Comparison of ENCODE assay signal across 8 cellular contexts in genomic region chr1:26799479-26800133, GRCh38. TPM values are rescaled to one million over a fixed set of nuclear protein-coding genes. Genes with fewer than 3 reads are reported as not detected.
DNase-seq lines count a peak whose midpoint lies in the region; ATAC-seq and TF ChIP-seq lines count a peak whose summit lies in the region.

No MANE protein-coding gene starts in this region.

- DNase-seq in ACHN (peak; percentile 49), IMR-90 (peak; percentile 81), glomerular visceral epithelial cell (ENCODE audit: extremely low spot score) (peak; percentile 51), psoas muscle (peak; percentile 66 to 83), amniotic stem cell (lab: John Stamatoyannopoulos, UW) (no peak), NCI-H146 treated with DMSO at 0.1 percent for 48 hours (lab: John Stamatoyannopoulos, UW; ENCODE audit: unreplicated experiment) (no peak)
- no peak for DNase-seq in activated T-helper 1 cell treated with anti-CD3 and anti-CD28 coated beads, Interleukin-12 subunit alpha, Interleukin-12 subunit beta, Interleukin-2, Interleukin-4 antibody, amounts not matched to agents 30 ng/mL and 10 ng/mL and 1 ng/mL, durations not matched to agents 14 hours and 24 hours and 36 hours (ENCODE audit: low spot score)

- no peak for TF ChIP-seq POLR2A in IMR-90 (IDR thresholded peaks at IDR 0.05; ENCODE audit: low read depth, low read length)

- H3K9me3 Mint-ChIP-seq in activated T-helper 1 cell treated with anti-CD3 and anti-CD28 coated beads, Interleukin-12 subunit alpha, Interleukin-12 subunit beta, Interleukin-2, Interleukin-4 antibody, amounts not matched to agents 30 ng/mL and 10 ng/mL and 1 ng/mL, durations not matched to agents 14 hours and 24 hours and 36 hours = no peaks in the 10 kb centered on the region

- 0 out of 2 replicates have a peak overlapping the region, but pooled peaks have one; percentile 12 for H4K91ac ChIP-seq in IMR-90 (ENCODE audit: insufficient read depth, low read depth, low read length)

- H2BK120ac ChIP-seq in IMR-90 (ENCODE audit: low read depth, low read length) = peak overlapping the region; percentile 43; the same call in 1 of the 2 replicates

- H2BK20ac ChIP-seq in IMR-90 (ENCODE audit: low read depth, low read length) = peak overlapping the region; percentile 20; the same call in 1 of the 2 replicates

- H2BK15ac ChIP-seq in IMR-90 (ENCODE audit: low read depth, low read length) = peak overlapping the region; percentile 37; the same call in 1 of the 3 replicates

- in situ Hi-C loops in ACHN (cut with HindIII; ENCODE audit: low pct_ligation_motif_present, low pct_unique_long_range_greater_than_20kb, low sequenced_read_pairs) = no loop called here
- in situ Hi-C loops in IMR-90 (cut with MboI; ENCODE audit: low sequenced_read_pairs) = loop anchor here (5.0 kb wide), 1 partner anchor 192 kb away; no protein-coding TSS in a partner anchor

- peak overlapping the region; percentile 55 for H3K4me3 Mint-ChIP-seq in activated T-helper 1 cell treated with anti-CD3 and anti-CD28 coated beads, Interleukin-12 subunit alpha, Interleukin-12 subunit beta, Interleukin-2, Interleukin-4 antibody, amounts not matched to agents 30 ng/mL and 10 ng/mL and 1 ng/mL, durations not matched to agents 14 hours and 24 hours and 36 hours

- H3K27ac ChIP-seq in IMR-90 (ENCODE audit: insufficient read depth, low read length) (peak overlapping the region; percentile 53), psoas muscle (peak overlapping the region; percentile 79)

- TF ChIP-seq RAD21 in IMR-90 (IDR thresholded peaks at IDR 0.05; ENCODE audit: low read length) = no peak

- peaks cover 0 to 8% of the 10 kb centered on the region in 2 experiments; a peak in 1 of 4 replicates for H3K79me1 ChIP-seq in IMR-90 (ENCODE audit: low read depth in 1 of 2, low read length in 2 of 2)

- peak; percentile 85 for ATAC-seq in IMR-90 (ENCODE audit: low read depth)
- peak; percentile 88 to 91 (median 90) for ATAC-seq in psoas muscle
- no peak for ATAC-seq in HG03469 (IDR thresholded peaks at IDR 0.05; ENCODE audit: unreplicated experiment)

- peak overlapping the region; percentile 79 for H3K27ac Mint-ChIP-seq in activated T-helper 1 cell treated with anti-CD3 and anti-CD28 coated beads, Interleukin-12 subunit alpha, Interleukin-12 subunit beta, Interleukin-2, Interleukin-4 antibody, amounts not matched to agents 30 ng/mL and 10 ng/mL and 1 ng/mL, durations not matched to agents 14 hours and 24 hours and 36 hours

- H3K23ac ChIP-seq in IMR-90 (ENCODE audit: low read depth, low read length) = peak overlapping the region; percentile 41; the same call in 1 of the 2 replicates

- H3K27me3 Mint-ChIP-seq in activated T-helper 1 cell treated with anti-CD3 and anti-CD28 coated beads, Interleukin-12 subunit alpha, Interleukin-12 subunit beta, Interleukin-2, Interleukin-4 antibody, amounts not matched to agents 30 ng/mL and 10 ng/mL and 1 ng/mL, durations not matched to agents 14 hours and 24 hours and 36 hours (ENCODE audit: insufficient read depth) = no peaks in the 10 kb centered on the region

- H3K4me1 Mint-ChIP-seq in activated T-helper 1 cell treated with anti-CD3 and anti-CD28 coated beads, Interleukin-12 subunit alpha, Interleukin-12 subunit beta, Interleukin-2, Interleukin-4 antibody, amounts not matched to agents 30 ng/mL and 10 ng/mL and 1 ng/mL, durations not matched to agents 14 hours and 24 hours and 36 hours (ENCODE audit: low read depth) = peaks cover 53% of the 10 kb centered on the region

- peak overlapping the region; percentile 68 for H2AFZ ChIP-seq in IMR-90 (replicated peaks; ENCODE audit: low read length, poor library complexity)

- H3K4ac ChIP-seq in IMR-90 (ENCODE audit: low read depth, low read length) = peak overlapping the region; percentile 75

- H3K9ac ChIP-seq in IMR-90 (ENCODE audit: low read depth, low read length) = no peak overlapping the region

- CTCF ChIA-PET in IMR-90 (lab: Yijun Ruan, JAX) = interaction anchor here (0.6 to 1.4 kb wide), 5 partner anchors 9 to 189 kb away, joined by 3 to 7 read pairs (median 6); no protein-coding TSS in a partner anchor

- H3K36me3 ChIP-seq in IMR-90 (ENCODE audit: control insufficient read depth, insufficient read depth, low read length) (peaks cover 4% of the 10 kb centered on the region; the same call in 1 of the 2 replicates), psoas muscle (ENCODE audit: insufficient read depth in 1 of 2, low read depth in 1 of 2) (peaks cover 0 to 14% of the 10 kb centered on the region in 2 donors)

- no peak overlapping the region for H3K4me3 ChIP-seq in IMR-90 (ENCODE audit: insufficient read depth, low read depth, low read length)
- peak overlapping the region; percentile 22 for H3K4me3 ChIP-seq in psoas muscle

- POLR2A ChIA-PET in IMR-90 (lab: Charles Lee; ENCODE audit: unreplicated experiment) = interaction anchor here (0.8 to 0.9 kb wide), 3 partner anchors 9 to 31 kb away, joined by 3 read pairs; partner anchors contain the start of gene PIGV

- peaks cover 28% of the 10 kb centered on the region for H3K36me3 Mint-ChIP-seq in activated T-helper 1 cell treated with anti-CD3 and anti-CD28 coated beads, Interleukin-12 subunit alpha, Interleukin-12 subunit beta, Interleukin-2, Interleukin-4 antibody, amounts not matched to agents 30 ng/mL and 10 ng/mL and 1 ng/mL, durations not matched to agents 14 hours and 24 hours and 36 hours (ENCODE audit: low read depth)

- peaks cover 12% of the 10 kb centered on the region for H3K9me1 ChIP-seq in IMR-90 (ENCODE audit: insufficient read depth, low read length)

- H3K27me3 ChIP-seq in IMR-90 (ENCODE audit: control insufficient read depth, insufficient read depth, low read length) = no peaks in the 10 kb centered on the region
- H3K27me3 ChIP-seq in psoas muscle (ENCODE audit: insufficient read depth in 3 of 3, low read length in 2 of 3) = no peaks in the 10 kb centered on the region

- H3K4me2 ChIP-seq in IMR-90 (ENCODE audit: low read depth, low read length) = peak overlapping the region; percentile 86

- no peak overlapping the region for H3K56ac ChIP-seq in IMR-90 (ENCODE audit: extremely low read depth, insufficient read depth, low read length)

- intact Hi-C loops in IMR-90 (cut with micrococcal nuclease) (no loop called here), psoas muscle (cut with DNase I) (loop anchor here in 1 of 2 donors (10.0 kb wide), 1 partner anchor 305 kb away; no protein-coding TSS in a partner anchor)
- intact Hi-C loops in activated T-helper 1 cell treated with anti-CD3 and anti-CD28 coated beads, Interleukin-12 subunit alpha, Interleukin-12 subunit beta, Interleukin-2, Interleukin-4 antibody, amounts not matched to agents 30 ng/mL and 10 ng/mL and 1 ng/mL, durations not matched to agents 14 hours and 24 hours and 36 hours (cut with micrococcal nuclease) = loop anchor here (1.0 to 2.0 kb wide), 2 partner anchors 9 to 79 kb away; no protein-coding TSS in a partner anchor

- no peak overlapping the region for H4K5ac ChIP-seq in IMR-90 (ENCODE audit: low read depth, low read length)

- dilution Hi-C loops in IMR-90 (cut with HindIII; ENCODE audit: low sequenced_read_pairs, unreplicated experiment) = loop anchor here (25.0 kb wide), 1 partner anchor 212 kb away; no protein-coding TSS in a partner anchor

- peak overlapping the region; percentile 42; the same call in 1 of the 2 replicates for H3K18ac ChIP-seq in IMR-90 (ENCODE audit: low read depth, low read length)

- WGBS in IMR-90 (ENCODE audit: extremely low coverage in 2 of 2, insufficient read length in 1 of 2), 2 experiments = no CpG with 5 or more reads among the region's 5 CpGs
- 5 to 11% (median 10%) methylated on average over 5 of the region's 5 CpGs for WGBS in psoas muscle, 3 donors

- H4K8ac ChIP-seq in IMR-90 (ENCODE audit: low read depth in 2 of 2, low read length in 2 of 2) = peak overlapping the region in 1 of 2 experiments; percentile 7; a peak in 1 of 4 replicates

- peak overlapping the region; percentile 25; the same call in 1 of the 2 replicates for H2AK5ac ChIP-seq in IMR-90 (ENCODE audit: low read depth, low read length)

- H2AK9ac ChIP-seq in IMR-90 (replicated peaks; ENCODE audit: low read depth, low read length, poor library complexity) = no peak overlapping the region

- H3K4me1 ChIP-seq in IMR-90 (ENCODE audit: control insufficient read depth, insufficient read depth, low read length) = peaks cover 12% of the 10 kb centered on the region
- peaks cover 40% of the 10 kb centered on the region for H3K4me1 ChIP-seq in psoas muscle

- TF ChIP-seq CTCF in IMR-90 (conservative IDR thresholded peaks at IDR 0.05; ENCODE audit: low read depth, low read length) (no peak), psoas muscle (IDR thresholded peaks at IDR 0.05) (no peak)

- no TSS peak for BruUV-seq in IMR-90 (replicated peaks; lab: Mats Ljungman, UMichigan)

- peak overlapping the region; percentile 34 for H3K14ac ChIP-seq in IMR-90 (replicated peaks; ENCODE audit: low read depth, low read length)

- peak overlapping the region; percentile 44 for H2BK5ac ChIP-seq in IMR-90 (ENCODE audit: low read depth, low read length, poor library complexity, severe bottlenecking)

- H3K9me3 ChIP-seq in IMR-90 (ENCODE audit: control insufficient read depth, insufficient read depth, low read length) (no peaks in the 10 kb centered on the region), psoas muscle (no peaks in the 10 kb centered on the region)

- no peaks in the 10 kb centered on the region; the same call in 1 of the 2 replicates for H4K20me1 ChIP-seq in IMR-90 (ENCODE audit: insufficient read depth, low read length)

TF ChIP-seq in IMR-90, 13 proteins besides CTCF, POLR2A, EP300 and RAD21 (continues in another document):
- TF ChIP-seq SMC3 (IDR thresholded peaks at IDR 0.05; ENCODE audit: low read depth, low read length) = no peak

RNA-seq across cellular contexts. Expression of gene PIGV, which starts 11.9 kb away (rescaled TPM):
- total RNA-seq in IMR-90 (2012; rRNA removed) (8.6 and 10.6 TPM in 2 replicates), psoas muscle (1 to 10 TPM; 4.2 to 7.4 (median 5.5) TPM)
- polyA plus RNA-seq in IMR-90 (2012; rRNA removed) (6.9 and 7.2 TPM in 2 replicates), psoas muscle (1 to 10 TPM; 2.5 to 5.5 (median 3.4) TPM)
- polyA plus RNA-seq in IMR-90 (2012; cell fraction: cytosol; rRNA removed) = 7.4 and 11.3 TPM in 2 replicates
- 10.5 and 15.8 TPM in 2 replicates for polyA plus RNA-seq in IMR-90 (2012; cell fraction: nucleus; rRNA removed; ENCODE audit: low replicate concordance)
- total RNA-seq in activated T-helper 1 cell treated with anti-CD3 and anti-CD28 coated beads, Interleukin-12 subunit alpha, Interleukin-12 subunit beta, Interleukin-2, Interleukin-4 antibody, amounts not matched to agents 30 ng/mL and 10 ng/mL and 1 ng/mL, durations not matched to agents 14 hours and 24 hours and 36 hours = 18.5 and 22.6 TPM in 2 replicates

RNA-seq across cellular contexts. Expression of gene ZDHHC18, which starts 26.9 kb away (rescaled TPM):
- total RNA-seq in IMR-90 (2012; rRNA removed) (9.4 and 12.5 TPM in 2 replicates), psoas muscle (10 to 100 TPM in 3 of 4 donors, 1 to 10 TPM in 1; 9.9 to 16.9 (median 12.5) TPM)
- polyA plus RNA-seq in IMR-90 (2012; rRNA removed) (37.0 and 38.4 TPM in 2 replicates), psoas muscle (10 to 100 TPM in 1 of 3 donors, 1 to 10 TPM in 2; 7.7 to 11.3 (median 9.6) TPM)
- 16.2 and 37.8 TPM in 2 replicates for polyA plus RNA-seq in IMR-90 (2012; cell fraction: cytosol; rRNA removed)
- 40.6 and 50.7 TPM in 2 replicates for polyA plus RNA-seq in IMR-90 (2012; cell fraction: nucleus; rRNA removed; ENCODE audit: low replicate concordance)
- total RNA-seq in activated T-helper 1 cell treated with anti-CD3 and anti-CD28 coated beads, Interleukin-12 subunit alpha, Interleukin-12 subunit beta, Interleukin-2, Interleukin-4 antibody, amounts not matched to agents 30 ng/mL and 10 ng/mL and 1 ng/mL, durations not matched to agents 14 hours and 24 hours and 36 hours = 87.3 and 94.4 TPM in 2 replicates

Comparison
In these comparisons a context has a peak if more than half of its experiments do, and no peak if none do; other contexts are left out.
1. DNase-seq: peak in ACHN (single experiment), IMR-90 (single experiment), glomerular visceral epithelial cell (single experiment) and psoas muscle (2 of 2); none in activated T-helper 1 cell treated with anti-CD3 and anti-CD28 coated beads, Interleukin-12 subunit alpha, Interleukin-12 subunit beta, Interleukin-2, Interleukin-4 antibody, amounts not matched to agents 30 ng/mL and 10 ng/mL and 1 ng/mL, durations not matched to agents 14 hours and 24 hours and 36 hours (single experiment), amniotic stem cell (single experiment) and NCI-H146 treated with DMSO at 0.1 percent for 48 hours (single experiment).